Comparison of ENCODE assay signal across 1 cellular context in the genomic region with DNA sequence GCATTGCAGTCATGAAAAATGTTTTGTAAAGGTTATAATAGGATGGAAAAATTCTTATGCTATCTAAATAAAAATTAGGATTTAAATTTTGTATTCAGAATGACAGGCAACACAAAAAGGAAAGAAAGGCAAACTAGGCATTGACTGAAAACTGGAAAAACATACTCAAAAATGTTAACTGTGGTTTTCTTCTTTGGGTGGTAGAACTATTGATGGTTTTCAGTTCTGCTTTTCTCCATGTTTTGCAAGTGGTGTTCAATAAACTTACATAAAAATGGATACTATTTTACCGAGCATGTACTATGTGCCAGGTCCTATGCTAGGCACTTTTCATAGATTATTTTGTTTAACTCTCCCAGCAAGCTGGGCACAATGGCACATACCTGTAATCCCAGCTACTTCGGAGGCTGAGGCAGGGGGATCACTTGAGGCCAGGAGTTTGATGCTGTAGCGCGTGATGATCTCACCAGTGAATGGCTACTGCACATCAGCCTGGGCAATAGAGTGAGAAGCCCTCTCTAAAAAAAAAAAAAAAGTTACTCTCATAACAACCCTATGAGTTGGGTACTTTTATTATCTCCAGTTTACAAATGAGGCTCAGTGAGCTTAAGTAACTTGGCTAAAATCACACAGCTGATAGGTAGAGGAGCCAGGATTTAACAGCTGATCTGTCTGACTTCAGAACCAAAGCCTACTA.
TF ChIP-seq lines count a peak whose summit lies in the region.

No MANE protein-coding gene starts in this region.

TF ChIP-seq in WTC11, 78 proteins besides CTCF, POLR2A, EP300 and RAD21 (continued from another document):
- TF ChIP-seq, protein P1, sequence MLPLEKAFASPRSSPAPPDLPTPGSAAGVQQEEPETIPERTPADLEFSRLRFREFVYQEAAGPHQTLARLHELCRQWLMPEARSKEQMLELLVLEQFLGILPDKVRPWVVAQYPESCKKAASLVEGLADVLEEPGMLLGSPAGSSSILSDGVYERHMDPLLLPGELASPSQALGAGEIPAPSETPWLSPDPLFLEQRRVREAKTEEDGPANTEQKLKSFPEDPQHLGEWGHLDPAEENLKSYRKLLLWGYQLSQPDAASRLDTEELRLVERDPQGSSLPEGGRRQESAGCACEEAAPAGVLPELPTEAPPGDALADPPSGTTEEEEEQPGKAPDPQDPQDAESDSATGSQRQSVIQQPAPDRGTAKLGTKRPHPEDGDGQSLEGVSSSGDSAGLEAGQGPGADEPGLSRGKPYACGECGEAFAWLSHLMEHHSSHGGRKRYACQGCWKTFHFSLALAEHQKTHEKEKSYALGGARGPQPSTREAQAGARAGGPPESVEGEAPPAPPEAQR (CRISPR knock-in tag; IDR thresholded peaks at IDR 0.05): no peak
- no peak for TF ChIP-seq JAZF1 (CRISPR knock-in tag; IDR thresholded peaks at IDR 0.05)
- TF ChIP-seq ZNF281 (CRISPR knock-in tag; IDR thresholded peaks at IDR 0.05): no peak
